Comparison of ENCODE assay signal across 11 cellular contexts in the genomic region with DNA sequence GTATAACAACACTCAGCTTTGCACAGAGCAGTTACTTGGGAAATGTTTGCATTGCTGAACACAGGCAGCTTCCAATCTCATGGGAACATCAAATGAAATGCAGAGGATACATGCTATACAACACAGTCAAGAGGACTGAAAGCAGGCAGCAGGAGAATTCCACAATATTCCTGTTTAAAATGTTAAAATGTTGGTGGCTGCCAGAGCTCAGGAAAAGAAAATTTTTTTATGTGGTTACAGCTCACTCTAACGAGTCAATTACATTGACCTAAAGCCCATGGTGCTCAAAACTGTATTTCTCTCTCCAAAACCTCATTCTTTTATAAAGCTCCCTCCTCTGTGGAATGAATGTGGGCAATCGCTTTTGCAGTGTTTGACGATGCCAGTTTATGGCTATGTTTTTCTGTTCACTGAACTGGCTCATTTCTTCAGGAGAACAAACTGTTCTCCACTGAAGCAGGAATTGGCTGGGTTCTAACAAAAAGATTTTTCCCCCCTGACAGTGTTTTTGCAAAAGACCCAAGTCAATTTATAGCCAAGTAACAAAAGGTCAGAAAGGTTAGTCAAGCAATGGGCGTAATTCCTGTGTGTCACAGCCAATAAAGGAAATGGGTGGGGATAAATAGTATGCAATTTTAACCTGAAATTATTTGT.
DNase-seq lines count a peak whose midpoint lies in the region; FAIRE-seq and TF ChIP-seq lines count a peak whose summit lies in the region.
"Had no signal": no experiment of that assay in that cellular context is flagged by ENCODE, and none has a peak within 500 bp of the region (broad histone marks: within the 10 kb centered on the region; RNA-seq: fewer than 3 reads in every experiment).

No MANE protein-coding gene starts in this region.

- TF ChIP-seq CTCF in mammary epithelial cell (conservative IDR thresholded peaks at IDR 0.05 in 1 of 2, IDR thresholded peaks at IDR 0.05 in 1 of 2; ENCODE audit: extremely low read depth in 1 of 2, insufficient read depth in 1 of 2, low read depth in 1 of 2, low read length in 2 of 2) (no peak), kidney (IDR thresholded peaks at IDR 0.05; ENCODE audit: borderline replicate concordance, extremely low read depth, insufficient read depth) (no peak), GM20000 (IDR thresholded peaks at IDR 0.05; ENCODE audit: extremely low read depth, missing control alignments) (no peak), Caco-2 (IDR thresholded peaks at IDR 0.05; ENCODE audit: insufficient read depth in 1 of 2, low read depth in 1 of 2, low read length in 1 of 2, severe bottlenecking in 1 of 2, unreplicated experiment in 1 of 2) (no peak)

- H3K4me1 ChIP-seq in mammary epithelial cell (ENCODE audit: insufficient read depth, low read length) (peaks cover 22% of the 10 kb centered on the region), kidney (ENCODE audit: control insufficient read depth in 1 of 2, insufficient read depth in 1 of 2, low read depth in 1 of 2, low read length in 2 of 2) (peaks cover 40 to 55% of the 10 kb centered on the region in 2 donors), Caco-2 (no peaks in the 10 kb centered on the region)

- in situ Hi-C loops in mammary epithelial cell (cut with MboI; ENCODE audit: low sequenced_read_pairs in 2 of 2): no loop called here

- DNase-seq in EH (ENCODE audit: low read depth): peak; percentile 34
- DNase-seq in mammary epithelial cell: no peak
- no peak for DNase-seq in kidney
- peak; percentile 99 for DNase-seq in renal cortical epithelial cell (ENCODE audit: low read depth)
- DNase-seq in stimulated activated CD4-positive, alpha-beta T cell treated with anti-CD3 and anti-CD28 coated beads, Interleukin-4, amount 100 ng/mL, for 24 hours: no peak
- no peak for DNase-seq in GM20000 (ENCODE audit: low spot score)
- no peak for DNase-seq in SW 1271 (lab: John Stamatoyannopoulos, UW)
- no peak for DNase-seq in Caco-2
- DNase-seq: activated CD8-positive, alpha-beta memory T cell treated with anti-CD3 and anti-CD28 coated beads, Interleukin-2, amount 50 U/mL, for 48 hours; CD4-positive, CD25-positive, alpha-beta regulatory T cell; SHP77 treated with DMSO at 0.1 percent for 48 hours had no signal

- dilution Hi-C loops in mammary epithelial cell (cut with HindIII; ENCODE audit: low sequenced_read_pairs): no loop called here

- 43% methylated on average over 4 of the region's 4 CpGs for WGBS in mammary epithelial cell (ENCODE audit: low coverage, missing lambda C conversion rate)

- H3K9ac ChIP-seq in mammary epithelial cell (ENCODE audit: insufficient read depth, low read length) (no peak overlapping the region), kidney (ENCODE audit: low read length in 2 of 2) (peak overlapping the region in 1 of 2 donors; percentile 23)

- no peaks in the 10 kb centered on the region for H3K36me3 ChIP-seq in mammary epithelial cell (ENCODE audit: insufficient read depth, low read length)
- H3K36me3 ChIP-seq in kidney (ENCODE audit: control insufficient read depth in 1 of 2, insufficient read depth in 2 of 2, low read length in 2 of 2): no peaks in the 10 kb centered on the region
- no peaks in the 10 kb centered on the region for H3K36me3 ChIP-seq in Caco-2 (ENCODE audit: control insufficient read depth, insufficient read depth, low read length)

- H3K4me3 ChIP-seq in mammary epithelial cell (replicated peaks in 1 of 3; ENCODE audit: insufficient read depth in 1 of 3, low read depth in 2 of 3, low read length in 3 of 3) (no peak overlapping the region), kidney (ENCODE audit: low read length in 2 of 2) (no peak overlapping the region), Caco-2 (ENCODE audit: low read depth, low read length) (no peak overlapping the region)

- H4K20me1 ChIP-seq in mammary epithelial cell (ENCODE audit: insufficient read depth, low read length): no peaks in the 10 kb centered on the region

- no peaks in the 10 kb centered on the region for H3K4me1 Mint-ChIP-seq in Caco-2 (ENCODE audit: low read depth, unreplicated experiment)

- no peak overlapping the region for H3K27ac Mint-ChIP-seq in Caco-2 (ENCODE audit: unreplicated experiment)

- peak; percentile 62 for FAIRE-seq in kidney (lab: Jason Lieb, UNC)

- peak overlapping the region; percentile 71 for H3K4me2 ChIP-seq in mammary epithelial cell (ENCODE audit: insufficient read depth, low read depth, low read length)

- H2AFZ ChIP-seq in mammary epithelial cell (ENCODE audit: low read depth, low read length): no peak overlapping the region

- H3K9me3 Mint-ChIP-seq in Caco-2 (ENCODE audit: unreplicated experiment): no peaks in the 10 kb centered on the region
- H3K9me3 Mint-ChIP-seq: CD4-positive, CD25-positive, alpha-beta regulatory T cell had no signal

- H3K27me3 ChIP-seq in mammary epithelial cell (ENCODE audit: insufficient read depth, low read length): no peaks in the 10 kb centered on the region
- H3K27me3 ChIP-seq in Caco-2 (replicated peaks; ENCODE audit: control insufficient read depth, insufficient read depth, low read length): no peaks in the 10 kb centered on the region

- H3K36me3 Mint-ChIP-seq in Caco-2 (ENCODE audit: insufficient read depth, unreplicated experiment): no peaks in the 10 kb centered on the region
- H3K36me3 Mint-ChIP-seq: CD4-positive, CD25-positive, alpha-beta regulatory T cell had no signal

- H3K79me2 ChIP-seq in mammary epithelial cell (ENCODE audit: insufficient read depth, low read length): peaks cover 28% of the 10 kb centered on the region

- peak overlapping the region; percentile 69 for H3K27ac ChIP-seq in mammary epithelial cell (ENCODE audit: insufficient read depth, low read depth, low read length)
- H3K27ac ChIP-seq in kidney (ENCODE audit: low read depth in 2 of 2, low read length in 2 of 2): peak overlapping the region; percentile 86 to 97

- no peak overlapping the region for H3K4me3 Mint-ChIP-seq in Caco-2 (ENCODE audit: unreplicated experiment)
- H3K4me3 Mint-ChIP-seq: CD4-positive, CD25-positive, alpha-beta regulatory T cell had no signal

- no peaks in the 10 kb centered on the region for H3K27me3 Mint-ChIP-seq in Caco-2 (ENCODE audit: insufficient read depth, unreplicated experiment)
- H3K27me3 Mint-ChIP-seq: CD4-positive, CD25-positive, alpha-beta regulatory T cell had no signal

- CTCF ChIA-PET in mammary epithelial cell (lab: Charles Lee; ENCODE audit: low non-redundant PET) (no interaction called here), Caco-2 (lab: Charles Lee) (interaction anchor here (0.7 to 1.0 kb wide), 3 partner anchors 23 to 92 kb away, joined by 3 to 4 read pairs (median 3); partner anchors contain the start of gene LPIN3)

- no TSS peak for BruUV-seq in mammary epithelial cell (replicated peaks; lab: Mats Ljungman, UMichigan)
- no TSS peak for BruUV-seq in Caco-2 (replicated peaks; lab: Mats Ljungman, UMichigan)

- POLR2A ChIA-PET in Caco-2 (lab: Charles Lee): interaction anchor here (1.2 kb wide), 1 partner anchor 92 kb away, joined by 3 read pairs; the partner anchor contains the start of gene LPIN3

- H3K9me3 ChIP-seq in mammary epithelial cell (replicated peaks; ENCODE audit: insufficient read depth, low read length) (no peaks in the 10 kb centered on the region), kidney (ENCODE audit: control insufficient read depth in 1 of 2, low read length in 2 of 2) (no peaks in the 10 kb centered on the region), Caco-2 (no peaks in the 10 kb centered on the region)

- intact Hi-C loops in mammary epithelial cell (cut with micrococcal nuclease): loop anchor here (1.0 to 5.0 kb wide), 3 partner anchors 13 to 92 kb away; partner anchors contain the start of genes LPIN3 and ZHX3
- intact Hi-C loops in kidney (cut with DNase I): no loop called here
- intact Hi-C loops in Caco-2 (cut with micrococcal nuclease; ENCODE audit: unreplicated experiment): loop anchor here (1.0 to 2.0 kb wide), 2 partner anchors 68 to 92 kb away; partner anchors contain the start of genes LPIN3 and ZHX3

Comparison
In these comparisons a context has a peak if more than half of its experiments do, and no peak if none do; other contexts are left out.
1. DNase-seq: peak in EH (single experiment) and renal cortical epithelial cell (single experiment); none in mammary epithelial cell (single experiment), kidney (single experiment), stimulated activated CD4-positive, alpha-beta T cell treated with anti-CD3 and anti-CD28 coated beads, Interleukin-4, amount 100 ng/mL, for 24 hours (single experiment), GM20000 (single experiment), SW 1271 (0 of 2) and Caco-2 (0 of 2).